Comparison of ENCODE assay signal across 31 cellular contexts in the genomic region with DNA sequence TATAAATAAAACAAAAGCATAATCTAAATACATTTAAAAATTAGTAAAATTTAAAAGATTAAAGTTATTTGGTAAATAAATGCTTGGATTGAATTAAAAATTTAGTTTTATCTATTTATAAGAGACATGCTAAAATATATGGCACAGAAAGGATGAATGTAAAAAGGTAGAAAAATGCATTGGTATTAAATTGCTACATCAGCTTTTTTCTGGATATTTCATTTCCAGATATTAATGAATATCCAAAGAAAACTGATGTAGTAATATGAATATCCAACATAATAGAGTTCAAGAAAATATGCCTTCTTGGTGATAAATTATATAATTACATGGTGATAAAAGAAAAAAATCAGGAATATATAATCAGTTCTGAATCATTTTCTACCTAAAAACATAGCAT.
"Had no signal": no experiment of that assay in that cellular context is flagged by ENCODE, and none has a peak within 500 bp of the region (broad histone marks: within the 10 kb centered on the region; RNA-seq: fewer than 3 reads in every experiment).

No MANE protein-coding gene starts in this region.

- H3K27me3 ChIP-seq: body of pancreas, colonic mucosa, esophagus muscularis mucosa, foreskin keratinocyte, gastrocnemius medialis, heart left ventricle had no signal

- DNase-seq: activated CD4-positive, alpha-beta memory T cell treated with anti-CD3 and anti-CD28 coated beads for 36 hours; activated CD4-positive, alpha-beta T cell treated with anti-CD3 and anti-CD28 coated beads for 36 hours; activated CD4-positive, alpha-beta T cell treated with anti-CD3 and anti-CD28 coated beads, Interleukin-2, amount 10 ng/mL, durations not matched to agents 24 days and 14 days; activated CD4-positive, CD25-positive, alpha-beta regulatory T cell; activated CD4-positive, CD25-positive, alpha-beta regulatory T cell treated with anti-CD3 and anti-CD28 coated beads, Interleukin-2, amount 50 U/mL, for 72 hours; activated CD8-positive, alpha-beta memory T cell treated with anti-CD3 and anti-CD28 coated beads, Interleukin-2, amount 10 ng/mL, durations not matched to agents 7 days and 5 days; activated CD8-positive, alpha-beta memory T cell treated with anti-CD3 and anti-CD28 coated beads, Interleukin-2, amount 50 U/mL, for 4 hours; activated CD8-positive, alpha-beta T cell treated with anti-CD3 and anti-CD28 coated beads, Interleukin-2, amount 10 ng/mL, durations not matched to agents 7 days and 5 days; activated effector memory CD4-positive, alpha-beta T cell treated with anti-CD3 and anti-CD28 coated beads, Interleukin-2, amount 50 U/mL, for 16 hours; activated naive CD4-positive, alpha-beta T cell treated with anti-CD3 and anti-CD28 coated beads for 36 hours; activated naive CD8-positive, alpha-beta T cell treated with anti-CD3 and anti-CD28 coated beads for 36 hours; activated naive CD8-positive, alpha-beta T cell treated with anti-CD3 and anti-CD28 coated beads, Interleukin-2, amount 50 U/mL, for 24 hours; activated T-cell treated with anti-CD3 and anti-CD28 coated beads, Interleukin-2, amount 50 U/mL, for 1 hour; activated T-cell treated with anti-CD3 and anti-CD28 coated beads, Interleukin-2, amount 50 U/mL, for 48 hours; adrenal gland; amygdala; aorta; body of pancreas; caudate nucleus; colonic mucosa; effector memory CD4-positive, alpha-beta T cell; endodermal cell; erythroblast; foreskin keratinocyte; gastrocnemius medialis; glutamatergic neuron; heart left ventricle; T-helper 1 cell; T-helper 17 cell; T1000 had no signal

- ATAC-seq: activated CD4-positive, alpha-beta T cell treated with anti-CD3 and anti-CD28 coated beads for 36 hours; activated CD8-positive, alpha-beta memory T cell treated with anti-CD3 and anti-CD28 coated beads, Interleukin-2, amount 10 ng/mL, durations not matched to agents 7 days and 5 days; activated CD8-positive, alpha-beta T cell treated with anti-CD3 and anti-CD28 coated beads, Interleukin-2, amount 10 ng/mL, durations not matched to agents 7 days and 5 days; activated naive CD8-positive, alpha-beta T cell treated with anti-CD3 and anti-CD28 coated beads, Interleukin-2, amount 50 U/mL, for 24 hours; body of pancreas; foreskin keratinocyte; gastrocnemius medialis; heart left ventricle; T-helper 17 cell had no signal

- H3K4me1 ChIP-seq: adrenal gland, body of pancreas, colonic mucosa, esophagus muscularis mucosa, foreskin keratinocyte, gastrocnemius medialis, heart left ventricle had no signal

- H3K27ac ChIP-seq: adrenal gland, body of pancreas, colonic mucosa, esophagus muscularis mucosa, foreskin keratinocyte, gastrocnemius medialis, heart left ventricle had no signal

- H3K4me3 ChIP-seq: adrenal gland, body of pancreas, colonic mucosa, esophagus muscularis mucosa, gastrocnemius medialis, heart left ventricle had no signal

- H3K36me3 ChIP-seq: adrenal gland, colonic mucosa, esophagus muscularis mucosa, gastrocnemius medialis, heart left ventricle had no signal

- H3K9me3 ChIP-seq: adrenal gland, body of pancreas, colonic mucosa, esophagus muscularis mucosa, gastrocnemius medialis, heart left ventricle had no signal
